ENCODE assay signal across 9 cellular contexts in the genomic region with DNA sequence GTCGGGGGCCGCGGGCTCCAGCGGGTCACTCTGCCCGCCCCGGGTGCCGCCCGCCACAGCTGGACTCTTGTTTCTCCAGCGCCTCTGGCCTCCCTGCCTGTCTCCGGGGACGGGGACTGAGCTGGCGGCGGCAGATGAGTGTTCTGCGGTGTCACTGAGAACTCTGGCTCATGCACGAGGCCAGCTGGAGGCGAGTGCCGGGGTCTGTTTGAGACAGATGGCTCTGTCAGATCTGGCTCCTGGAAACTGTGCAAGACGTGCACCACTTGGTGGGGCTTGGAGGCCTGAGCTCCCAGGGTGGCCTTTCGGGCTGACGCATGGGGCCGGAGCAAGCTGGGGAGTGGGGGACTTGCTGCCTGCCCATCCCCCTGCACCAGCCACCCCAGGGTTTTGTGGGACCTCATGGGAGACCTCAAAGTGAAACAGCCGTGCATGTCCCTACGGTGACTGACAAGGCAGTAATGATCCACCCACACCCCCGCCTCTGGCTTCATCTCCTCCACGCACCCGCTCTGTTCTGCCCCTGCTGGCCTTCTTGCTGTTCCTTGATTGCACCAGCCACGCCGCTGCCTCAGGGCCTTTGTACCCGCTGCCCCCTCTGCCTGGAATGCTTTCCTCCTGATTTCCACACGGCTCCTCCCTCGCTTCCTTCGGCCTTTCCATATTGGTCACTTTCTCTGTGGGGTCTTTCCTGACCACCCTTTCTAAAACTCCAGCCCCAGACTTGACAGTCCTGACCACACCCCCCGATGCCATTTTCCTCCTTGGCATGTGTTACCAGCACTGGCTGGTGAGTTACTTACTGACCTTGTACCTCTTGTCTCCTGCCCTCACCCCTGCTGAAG.
DNase-seq lines count a peak whose midpoint lies in the region; FAIRE-seq and TF ChIP-seq lines count a peak whose summit lies in the region.
"Had no signal": no experiment of that assay in that cellular context is flagged by ENCODE, and none has a peak within 500 bp of the region (broad histone marks: within the 10 kb centered on the region; RNA-seq: fewer than 3 reads in every experiment).

No MANE protein-coding gene starts in this region.

- TF ChIP-seq RAD21 in H1 (IDR thresholded peaks at IDR 0.05 in 1 of 2, conservative IDR thresholded peaks at IDR 0.05 in 1 of 2; ENCODE audit: low read depth in 2 of 2, low read length in 2 of 2) = no peak

- H2BK12ac ChIP-seq in H1 (ENCODE audit: low read depth, low read length) = peak overlapping the region; percentile 17; the same call in 1 of the 2 replicates

- no peak overlapping the region for H4K91ac ChIP-seq in H1 (replicated peaks; ENCODE audit: insufficient read length, low read length)

- H3K36me3 Mint-ChIP-seq in nephron (ENCODE audit: low read depth) = no peaks in the 10 kb centered on the region

- H3K79me2 ChIP-seq in ACC112 (ENCODE audit: control insufficient read depth, insufficient read depth, low read length, unreplicated experiment) (no peaks in the 10 kb centered on the region), H1 (ENCODE audit: control insufficient read depth in 1 of 2, insufficient read depth in 2 of 2, low read length in 2 of 2) (no peaks in the 10 kb centered on the region)

- H4K5ac ChIP-seq in H1 (ENCODE audit: insufficient read length, low read depth, low read length) = no peak overlapping the region

- no peak overlapping the region for H3K23ac ChIP-seq in H1 (ENCODE audit: insufficient read length)

- no peaks in the 10 kb centered on the region; the same call in 1 of the 2 replicates for H3K79me1 ChIP-seq in H1 (ENCODE audit: low read depth, low read length)

- no peak overlapping the region for H3K14ac ChIP-seq in H1 (ENCODE audit: insufficient read length)

- H3K4me3 Mint-ChIP-seq in nephron = no peak overlapping the region
- H3K4me3 Mint-ChIP-seq: B cell had no signal

- H3K4me1 ChIP-seq in ACC112 (ENCODE audit: control insufficient read depth, insufficient read depth, low read length, unreplicated experiment) (peaks cover 22% of the 10 kb centered on the region), H1 (replicated peaks in 1 of 4; ENCODE audit: control insufficient read depth in 3 of 4, insufficient read depth in 4 of 4, low read length in 3 of 4) (peaks cover 0 to 12% (median 2%) of the 10 kb centered on the region in 4 experiments; a peak in 5 of 7 replicates)

- peak overlapping the region; percentile 14 for H2AFZ ChIP-seq in ACC112 (ENCODE audit: low read length, unreplicated experiment)
- no peak overlapping the region for H2AFZ ChIP-seq in H1 (ENCODE audit: low read length)

- peak overlapping the region; percentile 61 for H3K27ac ChIP-seq in ACC112 (ENCODE audit: low read depth, low read length)
- H3K27ac ChIP-seq in H1 (ENCODE audit: low read depth, low read length) = no peak overlapping the region

- H3K9ac ChIP-seq in H1 (replicated peaks in 1 of 4; ENCODE audit: extremely low read depth in 1 of 4, low read depth in 3 of 4, low read length in 3 of 4) = no peak overlapping the region

- no peak for FAIRE-seq in H1 (lab: Jason Lieb, UNC)

- peaks cover 19% of the 10 kb centered on the region for H3K27me3 Mint-ChIP-seq in nephron (ENCODE audit: low read depth)

- no peak overlapping the region for H3K18ac ChIP-seq in H1 (ENCODE audit: extremely low read depth, low read length)

- no peaks in the 10 kb centered on the region for H3K9me3 ChIP-seq in H1 (ENCODE audit: insufficient read depth in 2 of 2, low read depth in 1 of 2, low read length in 1 of 2)

- no peaks in the 10 kb centered on the region for H3K9me3 Mint-ChIP-seq in nephron

- H3K36me3 ChIP-seq in ACC112 (ENCODE audit: insufficient read depth, low read length) (no peaks in the 10 kb centered on the region), H1 (ENCODE audit: control insufficient read depth in 2 of 4, insufficient read depth in 4 of 4, low read length in 3 of 4) (no peaks in the 10 kb centered on the region)

- H2BK15ac ChIP-seq in H1 (ENCODE audit: low read length) = no peak overlapping the region

- H3K4me3 ChIP-seq in ACC112 (ENCODE audit: low read depth, low read length) (peak overlapping the region; percentile 47), H1 (ENCODE audit: extremely low read depth in 1 of 4, insufficient read depth in 2 of 4, low read depth in 3 of 4, low read length in 4 of 4) (no peak overlapping the region)

- no peak for TF ChIP-seq EP300 in H1 (IDR thresholded peaks at IDR 0.05; ENCODE audit: borderline replicate concordance in 1 of 2, low read depth in 2 of 2, low read length in 2 of 2)

- H4K20me1 ChIP-seq in H1 (replicated peaks in 1 of 2; ENCODE audit: control insufficient read depth in 1 of 2, insufficient read depth in 2 of 2, low read length in 2 of 2) = peaks cover 6 to 16% of the 10 kb centered on the region in 2 experiments

- peaks cover 64% of the 10 kb centered on the region for H3K4me1 Mint-ChIP-seq in nephron
- H3K4me1 Mint-ChIP-seq: B cell had no signal

- H2BK5ac ChIP-seq in H1 (ENCODE audit: low read depth, low read length) = no peak overlapping the region

- 0 out of 2 replicates have a peak, but pooled peaks cover 1% of the 10 kb centered on the region for H3K23me2 ChIP-seq in H1 (ENCODE audit: low read depth, low read length)

- CTCF ChIA-PET in H1 (lab: Charles Lee; ENCODE audit: partially characterized antibody) = interaction anchor here (1.1 to 15.8 kb wide), 5 partner anchors 9 to 142 kb away, joined by 3 to 165 read pairs (median 3); no protein-coding TSS in a partner anchor

- no peak overlapping the region for H3K56ac ChIP-seq in H1 (replicated peaks; ENCODE audit: insufficient read length, low read depth, low read length)

- no peak overlapping the region for H2BK120ac ChIP-seq in H1 (replicated peaks; ENCODE audit: low read depth, low read length)

- H3K4me2 ChIP-seq in H1 (ENCODE audit: insufficient read depth in 1 of 2, low read depth in 2 of 2, low read length in 2 of 2) = no peak overlapping the region

- H3K4ac ChIP-seq in H1 (replicated peaks; ENCODE audit: insufficient read length, low read depth, low read length) = no peak overlapping the region

- H3K27me3 ChIP-seq in ACC112 (ENCODE audit: insufficient read depth, low read length) (no peaks in the 10 kb centered on the region), H1 (replicated peaks in 1 of 4; ENCODE audit: control insufficient read depth in 3 of 4, extremely low read depth in 1 of 4, insufficient read depth in 3 of 4, low read length in 3 of 4) (no peaks in the 10 kb centered on the region)

- no peak for TF ChIP-seq POLR2A in H1 (IDR thresholded peaks at IDR 0.05; ENCODE audit: control extremely low read depth in 1 of 2, low read depth in 2 of 2, low read length in 2 of 2)

- TF ChIP-seq CTCF in H1 (IDR thresholded peaks at IDR 0.05; ENCODE audit: control extremely low read depth in 1 of 3, insufficient read depth in 1 of 3, low read depth in 1 of 3, low read length in 3 of 3) = peak in 1 of 3 experiments; percentile 3; a peak in 1 of 4 replicates
- TF ChIP-seq CTCF in nephron (IDR thresholded peaks at IDR 0.05; ENCODE audit: unreplicated experiment in 3 of 3) = no peak

- no peak overlapping the region for H4K8ac ChIP-seq in H1 (ENCODE audit: extremely low read depth, insufficient read depth, low read length)

- H2BK20ac ChIP-seq in H1 (ENCODE audit: low read length) = no peak overlapping the region

- H3K27ac Mint-ChIP-seq in nephron = peak overlapping the region; percentile 57 to 78 (median 76)
- H3K27ac Mint-ChIP-seq: B cell had no signal

- peak; percentile 84 for DNase-seq in NCI-H2171 (lab: John Stamatoyannopoulos, UW)
- DNase-seq in H1 (ENCODE audit: low read depth in 1 of 2, low spot score in 2 of 2) = no peak
- DNase-seq in A172 (ENCODE audit: low spot score) = no peak
- no peak for DNase-seq in H4 (ENCODE audit: low spot score)
- DNase-seq in NCI-H187 treated with DMSO at 0.1 percent for 48 hours (lab: John Stamatoyannopoulos, UW) = no peak
- DNase-seq in DMS53 treated with DMSO at 0.1 percent for 48 hours (lab: John Stamatoyannopoulos, UW; ENCODE audit: unreplicated experiment) = no peak

- H2AK5ac ChIP-seq in H1 (ENCODE audit: low read depth, low read length) = no peak overlapping the region

- POLR2A ChIA-PET in H1 (lab: Charles Lee; ENCODE audit: partially characterized antibody) = interaction anchor here (0.7 to 1.4 kb wide), 2 partner anchors 10 to 116 kb away, joined by 3 to 5 read pairs; no protein-coding TSS in a partner anchor

- WGBS in H1 (ENCODE audit: extremely low coverage in 1 of 2, insufficient coverage in 1 of 2, insufficient read length in 1 of 2, insufficient replicate concordance in 2 of 2, low coverage in 1 of 2, low lambda C conversion rate in 2 of 2, missing lambda C conversion rate in 1 of 2), 2 experiments = 88% methylated on average over 26 of the region's 33 CpGs; no CpG with 5 or more reads in 1 of the 2 experiments

TF ChIP-seq in H1, 55 proteins besides CTCF, POLR2A, EP300 and RAD21:
- TF ChIP-seq KDM4A (IDR thresholded peaks at IDR 0.05; ENCODE audit: low read depth, low read length, severe bottlenecking) (no peak), SP4 (IDR thresholded peaks at IDR 0.05; ENCODE audit: low read length) (no peak), BCL11A (IDR thresholded peaks at IDR 0.05; ENCODE audit: low read depth in 2 of 2, low read length in 2 of 2) (no peak), SIN3A (conservative IDR thresholded peaks at IDR 0.05 in 1 of 2, IDR thresholded peaks at IDR 0.05 in 1 of 2; ENCODE audit: low read depth in 1 of 2, low read length in 2 of 2) (no peak), ATF3 (IDR thresholded peaks at IDR 0.05; ENCODE audit: insufficient read depth, low read depth, low read length) (no peak), CREB1 (IDR thresholded peaks at IDR 0.05) (no peak)
TF ChIP-seq in H1: peak in this region for 0.
